Comparison of ENCODE assay signal across 8 cellular contexts in genomic region chr11:66068154-66068821, GRCh38. TPM values are rescaled to one million over a fixed set of nuclear protein-coding genes. Genes with fewer than 3 reads are reported as not detected.
DNase-seq lines count a peak whose midpoint lies in the region; ATAC-seq and TF ChIP-seq lines count a peak whose summit lies in the region.

No MANE protein-coding gene starts in this region.

- POLR2A ChIA-PET in T-cell (lab: Charles Lee) = interaction anchor here (0.5 to 1.2 kb wide), 3 partner anchors 67 to 602 kb away, joined by 3 to 4 read pairs (median 3); no protein-coding TSS in a partner anchor

- H3K4me1 ChIP-seq in DOHH2 (ENCODE audit: control insufficient read depth, low read length) (peaks cover 52% of the 10 kb centered on the region), MM.1S (ENCODE audit: low read length) (peaks cover 59% of the 10 kb centered on the region), heart left ventricle (peaks cover 0 to 59% (median 34%) of the 10 kb centered on the region in 12 donors)

- 39 to 48% (median 42%) methylated on average over 15 to 17 of the region's 17 CpGs for WGBS in heart left ventricle, 4 donors

- H3K4me3 ChIP-seq in DOHH2 (ENCODE audit: low read length) = peak overlapping the region; percentile 75
- no peak overlapping the region for H3K4me3 ChIP-seq in MM.1S (ENCODE audit: low read length)
- H3K4me3 ChIP-seq in heart left ventricle = peak overlapping the region in 1 of 12 donors; percentile 93
- no peak overlapping the region for H3K4me3 ChIP-seq in retinal pigment epithelial cell (ENCODE audit: low read length)

- H3K36me3 Mint-ChIP-seq in T-cell = peaks cover 60% of the 10 kb centered on the region

- H2AFZ ChIP-seq in MM.1S (ENCODE audit: low read length) = no peak overlapping the region

- peaks cover 56% of the 10 kb centered on the region for H3F3A ChIP-seq in DOHH2 (ENCODE audit: control insufficient read depth, insufficient read depth)
- H3F3A ChIP-seq in MM.1S (ENCODE audit: insufficient read depth, low read length) = peaks cover 72% of the 10 kb centered on the region

- peak; percentile 68 for DNase-seq in MM.1S
- DNase-seq in T-cell = peak; percentile 49 to 79 (median 70)
- peak; percentile 68 for DNase-seq in amniotic epithelial cell (ENCODE audit: low read depth)
- DNase-seq in heart left ventricle = peak; percentile 70 to 83 (median 76)
- no peak for DNase-seq in retinal pigment epithelial cell (ENCODE audit: low read depth)

- H3K9me3 Mint-ChIP-seq in T-cell = peaks cover 0 to 2% (median 0%) of the 10 kb centered on the region in 3 donors

- H3K79me2 ChIP-seq in DOHH2 (ENCODE audit: control insufficient read depth, low read length) = peaks cover 50% of the 10 kb centered on the region
- peaks cover 67% of the 10 kb centered on the region for H3K79me2 ChIP-seq in MM.1S (ENCODE audit: low read length)

- H4K20me1 ChIP-seq in DOHH2 (ENCODE audit: control insufficient read depth, insufficient read depth, low read depth, low read length) = 0 out of 2 replicates have a peak, but pooled peaks cover 5% of the 10 kb centered on the region
- peaks cover 18% of the 10 kb centered on the region for H4K20me1 ChIP-seq in MM.1S (ENCODE audit: insufficient read depth, low read length)

- ATAC-seq in T-cell (replicated peaks in 1 of 4) (peak in 1 of 4 experiments; percentile 30), heart left ventricle (peak; percentile 15 to 59 (median 40)), GM18868 (IDR thresholded peaks at IDR 0.05; ENCODE audit: unreplicated experiment) (no peak), HG03196 (IDR thresholded peaks at IDR 0.05; ENCODE audit: unreplicated experiment) (no peak)

- peaks cover 84% of the 10 kb centered on the region for H3K36me3 ChIP-seq in DOHH2 (ENCODE audit: control insufficient read depth, low read length)
- peaks cover 6% of the 10 kb centered on the region; the same call in 1 of the 2 replicates for H3K36me3 ChIP-seq in MM.1S (replicated peaks; ENCODE audit: insufficient read depth, low read length)
- peaks cover 0 to 69% (median 56%) of the 10 kb centered on the region in 9 donors for H3K36me3 ChIP-seq in heart left ventricle

- H3K4me3 Mint-ChIP-seq in T-cell = peak overlapping the region; percentile 85 to 87 (median 86)

- H3K9me3 ChIP-seq in DOHH2 (ENCODE audit: control insufficient read depth, insufficient read depth, low read length) (no peaks in the 10 kb centered on the region), MM.1S (replicated peaks; ENCODE audit: insufficient read depth, low read length) (no peaks in the 10 kb centered on the region), heart left ventricle (no peaks in the 10 kb centered on the region)

- peak overlapping the region; percentile 58; the same call in 1 of the 2 replicates for H3K9ac ChIP-seq in MM.1S (ENCODE audit: low read length)

- H3K27me3 ChIP-seq in DOHH2 (ENCODE audit: control insufficient read depth, low read length) = no peaks in the 10 kb centered on the region
- H3K27me3 ChIP-seq in MM.1S (replicated peaks; ENCODE audit: insufficient read depth, low read length) = no peaks in the 10 kb centered on the region
- no peaks in the 10 kb centered on the region for H3K27me3 ChIP-seq in heart left ventricle

- intact Hi-C loops in heart left ventricle (cut with DNase I) = loop anchor here in 4 of 10 donors (1.0 to 5.0 kb wide), 3 partner anchors 15 to 64 kb away; partner anchors contain the start of gene SF3B2 (in 2 of the 4)

- TF ChIP-seq POLR2A in heart left ventricle (IDR thresholded peaks at IDR 0.05) = no peak

- H3K4me2 ChIP-seq in DOHH2 (ENCODE audit: low read length) (peak overlapping the region; percentile 70), MM.1S (ENCODE audit: low read depth, low read length) (peak overlapping the region; percentile 71; the same call in 1 of the 2 replicates)

- no peaks in the 10 kb centered on the region for H3K27me3 Mint-ChIP-seq in T-cell

- no peaks in the 10 kb centered on the region for H3K9me2 ChIP-seq in DOHH2 (replicated peaks; ENCODE audit: control insufficient read depth, low read length)
- H3K9me2 ChIP-seq in MM.1S (replicated peaks; ENCODE audit: insufficient read depth, low read length) = no peaks in the 10 kb centered on the region

- CTCF ChIA-PET in T-cell (lab: Charles Lee) = interaction anchor here (0.6 to 4.9 kb wide), 19 partner anchors 12 to 68 kb away, joined by 3 to 36 read pairs (median 4); partner anchors contain the start of gene SF3B2 (in 1 of the 2)

- H3K27ac Mint-ChIP-seq in T-cell = peak overlapping the region; percentile 94 to 97

- peaks cover 52 to 73% (median 72%) of the 10 kb centered on the region in 3 donors for H3K4me1 Mint-ChIP-seq in T-cell

- H3K27ac ChIP-seq in DOHH2 (ENCODE audit: low read depth, low read length) = peak overlapping the region; percentile 76
- H3K27ac ChIP-seq in MM.1S (ENCODE audit: low read length) = peak overlapping the region; percentile 95
- peak overlapping the region; percentile 93 to 100 (median 99) for H3K27ac ChIP-seq in heart left ventricle

- TF ChIP-seq CTCF in DOHH2 (IDR thresholded peaks at IDR 0.05; ENCODE audit: low read depth, low read length, poor library complexity, severe bottlenecking) (peak; percentile 96), MM.1S (IDR thresholded peaks at IDR 0.05; ENCODE audit: low read length) (peak; percentile 95), heart left ventricle (IDR thresholded peaks at IDR 0.05) (peak; percentile 85 to 95 (median 89)), retinal pigment epithelial cell (conservative IDR thresholded peaks at IDR 0.05; ENCODE audit: low read depth, low read length) (peak; percentile 93)

RNA-seq across cellular contexts. Expression of gene PACS1, which starts 1.8 kb away (rescaled TPM):
- total RNA-seq in T-cell (100 to 1,000 TPM; 222 to 268 (median 236) TPM), heart left ventricle (100 to 1,000 TPM in 3 of 9 donors, 10 to 100 TPM in 6; 39.2 to 151 (median 90.4) TPM)
- 10 to 100 TPM; 30.6 to 40.2 TPM for polyA plus RNA-seq in heart left ventricle

RNA-seq across cellular contexts. Expression of gene SF3B2, which starts 16.1 kb away (rescaled TPM):
- total RNA-seq in T-cell (100 to 1,000 TPM; 189 to 264 (median 224) TPM), heart left ventricle (10 to 100 TPM; 69.8 to 92.9 (median 79.6) TPM)
- 100 to 1,000 TPM in 1 of 2 donors, 10 to 100 TPM in 1; 43.5 to 106 TPM for polyA plus RNA-seq in heart left ventricle

RNA-seq across cellular contexts. Expression of gene GAL3ST3, which starts 19.3 kb away (rescaled TPM):
- total RNA-seq in T-cell (under 1 TPM in 1 of 5 donors, not detected in 4; 0.18 TPM), heart left ventricle (1 to 10 TPM in 8 of 9 donors, under 1 TPM in 1; 0.96 to 4.9 (median 2.4) TPM)
- 1 to 10 TPM in 1 of 2 donors, under 1 TPM in 1; 0.08 to 1.1 TPM for polyA plus RNA-seq in heart left ventricle

RNA-seq across cellular contexts. Expression of gene CATSPER1, which starts 42.0 kb away (rescaled TPM):
- total RNA-seq in T-cell = not detected
- total RNA-seq in heart left ventricle = under 1 TPM in 2 of 9 donors, not detected in 7; 0.35 to 0.91 TPM
- polyA plus RNA-seq in heart left ventricle = under 1 TPM in 1 of 2 donors, not detected in 1; 0.12 TPM

RNA-seq across cellular contexts. Expression of gene CST6, which starts 56.5 kb away (rescaled TPM):
- total RNA-seq in T-cell (not detected), heart left ventricle (1 to 10 TPM in 3 of 9 donors, under 1 TPM in 1, not detected in 5; 0.87 to 8.3 (median 2.3) TPM)
- 1 to 10 TPM in 1 of 2 donors, not detected in 1; 6.3 TPM for polyA plus RNA-seq in heart left ventricle

Comparison
In these comparisons a context has a peak if more than half of its experiments do, and no peak if none do; other contexts are left out.
1. ATAC-seq: peak in heart left ventricle (4 of 4); none in GM18868 (single experiment) and HG03196 (single experiment).
2. Peak in every context shown above with its lines, with median percentiles within 50 percentile points of each other: H3K27ac ChIP-seq and CTCF ChIP-seq.